27 cellular contexts compared by ENCODE assay signal in genomic region chr15:30675126-30675525, GRCh38.
A peak's percentile ranks its signal among the peaks of the same experiment; 100 is the strongest.
DNase-seq lines count a peak whose midpoint lies in the region; ATAC-seq and TF ChIP-seq lines count a peak whose summit lies in the region.
"Had no signal": no experiment of that assay in that cellular context is flagged by ENCODE, and none has a peak within 500 bp of the region (broad histone marks: within the 10 kb centered on the region; RNA-seq: fewer than 3 reads in every experiment).

No MANE protein-coding gene starts in this region.

- H4K20me1 ChIP-seq in Karpas-422 (ENCODE audit: insufficient read depth, low read depth, low read length), result no peaks in the 10 kb centered on the region

- no peaks in the 10 kb centered on the region for H3K27me3 ChIP-seq in Karpas-422 (ENCODE audit: low read length)
- H3K27me3 ChIP-seq: BLaER1 treated with 17β-estradiol and CSF1 and Interleukin-3, amounts not matched to agents 10 nM and 100 nM; SJCRH30 had no signal

- peaks cover 12% of the 10 kb centered on the region for H3K79me2 ChIP-seq in Karpas-422 (ENCODE audit: low read length)

- TF ChIP-seq CTCF in AG10803 (conservative IDR thresholded peaks at IDR 0.05; ENCODE audit: low read length) (no peak), choroid plexus epithelial cell (conservative IDR thresholded peaks at IDR 0.05; ENCODE audit: low read depth, low read length) (no peak), fibroblast of villous mesenchyme (IDR thresholded peaks at IDR 0.05; ENCODE audit: insufficient read depth, low read depth, low read length) (no peak)

- no peak overlapping the region for H3K4me3 ChIP-seq in AG10803 (ENCODE audit: low read length)
- H3K4me3 ChIP-seq in Karpas-422 (ENCODE audit: low read length), result no peak overlapping the region
- no peak overlapping the region for H3K4me3 ChIP-seq in choroid plexus epithelial cell (ENCODE audit: low read depth, low read length)
- no peak overlapping the region for H3K4me3 ChIP-seq in fibroblast of villous mesenchyme (ENCODE audit: low read depth, low read length)
- H3K4me3 ChIP-seq: BLaER1 treated with 17β-estradiol and CSF1 and Interleukin-3, amounts not matched to agents 10 nM and 100 nM; GM12878; GM23338; PC-9; SJCRH30 had no signal

- H3K9me3 ChIP-seq in Karpas-422 (ENCODE audit: low read length), result no peaks in the 10 kb centered on the region
- H3K9me3 ChIP-seq: SJCRH30 had no signal

- H3K9ac ChIP-seq in Karpas-422 (ENCODE audit: low read length), result no peak overlapping the region
- H3K9ac ChIP-seq: BLaER1 treated with 17β-estradiol and CSF1 and Interleukin-3, amounts not matched to agents 10 nM and 100 nM; KMS-11 had no signal

- no peaks in the 10 kb centered on the region for H3K9me2 ChIP-seq in Karpas-422 (replicated peaks; ENCODE audit: insufficient read depth, low read length)

- no peak overlapping the region for H2AFZ ChIP-seq in Karpas-422 (ENCODE audit: low read length)
- H2AFZ ChIP-seq: GM23338, PC-9 had no signal

- H3K27ac ChIP-seq in Karpas-422 (ENCODE audit: low read length), result no peak overlapping the region
- H3K27ac ChIP-seq: BLaER1 treated with 17β-estradiol and CSF1 and Interleukin-3, amounts not matched to agents 10 nM and 100 nM; KMS-11; PC-9; SJCRH30 had no signal

- H3K4me2 ChIP-seq in Karpas-422 (ENCODE audit: low read depth, low read length, poor library complexity, severe bottlenecking), result no peak overlapping the region
- H3K4me2 ChIP-seq: BLaER1 treated with 17β-estradiol and CSF1 and Interleukin-3, amounts not matched to agents 10 nM and 100 nM; GM23338; KMS-11; PC-9 had no signal

- DNase-seq in AG10803 (ENCODE audit: low read depth), result peak; percentile 17
- peak; percentile 39 for DNase-seq in Karpas-422
- DNase-seq in choroid plexus epithelial cell (ENCODE audit: low read depth), result peak; percentile 23
- DNase-seq in fibroblast of villous mesenchyme (ENCODE audit: low read depth), result peak; percentile 17
- DNase-seq in T-helper 1 cell, result no peak
- no peak for DNase-seq in DMS 273 treated with DMSO at 0.1 percent for 48 hours (lab: John Stamatoyannopoulos, UW)
- DNase-seq: AML-193; CD4-positive, alpha-beta T cell; COR-L47; H9; HFFc6; NCI-H1105; NCI-H1436 treated with DMSO at 0.1 percent for 48 hours; NCI-H1930; NCI-H446; NCI-H524 treated with DMSO at 0.1 percent for 48 hours; NCI-H82; NK-92 treated with Interleukin-12 subunit alpha and Interleukin-12 subunit beta, amount 100 ng/mL, for 24 hours; PC-9; SJCRH30 had no signal

- H3K4me1 ChIP-seq in Karpas-422 (ENCODE audit: low read length), result no peaks in the 10 kb centered on the region
- H3K4me1 ChIP-seq: BLaER1 treated with 17β-estradiol and CSF1 and Interleukin-3, amounts not matched to agents 10 nM and 100 nM; SJCRH30 had no signal

- no peak for ATAC-seq in HG02970 (IDR thresholded peaks at IDR 0.05; ENCODE audit: low FRiP score, unreplicated experiment)
- ATAC-seq: GM12878, GM23338, Right ventricle myocardium inferior, SK-N-SH treated with all-trans-retinoic acid at 6 μM for 48 hours had no signal

- peaks cover 12% of the 10 kb centered on the region; the same call in 1 of the 2 replicates for H3K36me3 ChIP-seq in Karpas-422 (ENCODE audit: insufficient read depth, low read length)

Comparison
In these comparisons a context has a peak if more than half of its experiments do, and no peak if none do; other contexts are left out.
1. DNase-seq: peak in AG10803 (single experiment), Karpas-422 (single experiment), choroid plexus epithelial cell (single experiment) and fibroblast of villous mesenchyme (single experiment); none in T-helper 1 cell (0 of 5) and DMS 273 treated with DMSO at 0.1 percent for 48 hours (single experiment).